8 cellular contexts compared by ENCODE assay signal in the genomic region with DNA sequence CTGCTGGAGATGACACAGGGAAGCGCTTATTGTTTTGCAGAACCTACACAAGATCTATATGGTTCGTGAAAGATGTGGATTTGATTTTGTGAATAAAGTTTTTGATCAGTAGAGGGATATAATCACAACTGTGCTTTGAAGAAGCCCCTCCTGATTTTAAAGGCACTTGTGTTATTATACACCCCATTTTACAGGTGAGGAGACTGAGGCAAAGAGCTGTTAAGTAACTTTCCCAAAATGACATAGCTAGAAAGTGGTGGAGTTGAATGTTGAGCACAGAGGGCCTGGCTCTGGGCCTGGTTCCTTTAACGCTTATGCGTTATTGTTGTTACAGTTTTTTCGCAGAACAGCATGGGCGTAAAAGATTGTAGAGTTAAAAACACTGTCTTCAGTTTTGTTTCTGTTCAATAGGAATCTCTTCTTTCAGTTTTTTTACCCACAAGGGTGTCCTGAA. TPM values are rescaled to one million over a fixed set of nuclear protein-coding genes. Genes with fewer than 3 reads are reported as not detected.
DNase-seq lines count a peak whose midpoint lies in the region; ATAC-seq and TF ChIP-seq lines count a peak whose summit lies in the region.

No MANE protein-coding gene starts in this region.

- POLR2A ChIA-PET in activated CD4-positive, alpha-beta memory T cell treated with anti-CD3 and anti-CD28 coated beads for 36 hours (lab: Charles Lee) = interaction anchor here (0.9 to 1.9 kb wide), 3 partner anchors 18 to 32 kb away, joined by 3 to 6 read pairs (median 3); no protein-coding TSS in a partner anchor

- H3K27me3 Mint-ChIP-seq in activated CD4-positive, alpha-beta memory T cell treated with anti-CD3 and anti-CD28 coated beads for 36 hours = no peaks in the 10 kb centered on the region
- no peaks in the 10 kb centered on the region for H3K27me3 Mint-ChIP-seq in stimulated activated memory B cell treated with anti-CD40 and anti-IgM and Interleukin-4, amounts not matched to agents 10 μg/mL and 1 μg/mL and 100 μg/mL, for 72 hours

- peak overlapping the region; percentile 94 for H3K27ac Mint-ChIP-seq in activated CD4-positive, alpha-beta memory T cell treated with anti-CD3 and anti-CD28 coated beads for 36 hours
- H3K27ac Mint-ChIP-seq in stimulated activated memory B cell treated with anti-CD40 and anti-IgM and Interleukin-4, amounts not matched to agents 10 μg/mL and 1 μg/mL and 100 μg/mL, for 72 hours = peak overlapping the region; percentile 94

- H3K4me1 Mint-ChIP-seq in activated CD4-positive, alpha-beta memory T cell treated with anti-CD3 and anti-CD28 coated beads for 36 hours (ENCODE audit: low read depth) = peaks cover 34% of the 10 kb centered on the region
- peaks cover 26% of the 10 kb centered on the region for H3K4me1 Mint-ChIP-seq in stimulated activated memory B cell treated with anti-CD40 and anti-IgM and Interleukin-4, amounts not matched to agents 10 μg/mL and 1 μg/mL and 100 μg/mL, for 72 hours

- CTCF ChIA-PET in activated CD4-positive, alpha-beta memory T cell treated with anti-CD3 and anti-CD28 coated beads for 36 hours (lab: Charles Lee) = interaction anchor here (1.5 to 2.3 kb wide), 2 partner anchors 29 to 33 kb away, joined by 10 to 12 read pairs; no protein-coding TSS in a partner anchor

- H3K4me3 Mint-ChIP-seq in activated CD4-positive, alpha-beta memory T cell treated with anti-CD3 and anti-CD28 coated beads for 36 hours = peak overlapping the region; percentile 87
- peak overlapping the region; percentile 82 for H3K4me3 Mint-ChIP-seq in stimulated activated memory B cell treated with anti-CD40 and anti-IgM and Interleukin-4, amounts not matched to agents 10 μg/mL and 1 μg/mL and 100 μg/mL, for 72 hours

- ATAC-seq in stimulated activated memory B cell treated with anti-CD40 and anti-IgM and Interleukin-4, amounts not matched to agents 10 μg/mL and 1 μg/mL and 100 μg/mL, for 72 hours = no peak

- DNase-seq in HFF-Myc (ENCODE audit: extremely low read depth, low read depth) = no peak
- DNase-seq in activated CD4-positive, alpha-beta memory T cell treated with anti-CD3 and anti-CD28 coated beads for 36 hours = no peak
- no peak for DNase-seq in SW 1271 (lab: John Stamatoyannopoulos, UW)
- DNase-seq in C1 segment of cervical spinal cord (lab: John Stamatoyannopoulos, UW) = no peak
- no peak for DNase-seq in retina
- DNase-seq in AG08396 (ENCODE audit: low spot score) = no peak

- intact Hi-C loops in activated CD4-positive, alpha-beta memory T cell treated with anti-CD3 and anti-CD28 coated beads for 36 hours (cut with micrococcal nuclease) = no loop called here

- peaks cover 3% of the 10 kb centered on the region for H3K36me3 Mint-ChIP-seq in activated CD4-positive, alpha-beta memory T cell treated with anti-CD3 and anti-CD28 coated beads for 36 hours
- no peaks in the 10 kb centered on the region for H3K36me3 Mint-ChIP-seq in stimulated activated memory B cell treated with anti-CD40 and anti-IgM and Interleukin-4, amounts not matched to agents 10 μg/mL and 1 μg/mL and 100 μg/mL, for 72 hours

- no peaks in the 10 kb centered on the region for H3K9me3 Mint-ChIP-seq in activated CD4-positive, alpha-beta memory T cell treated with anti-CD3 and anti-CD28 coated beads for 36 hours
- H3K9me3 Mint-ChIP-seq in stimulated activated memory B cell treated with anti-CD40 and anti-IgM and Interleukin-4, amounts not matched to agents 10 μg/mL and 1 μg/mL and 100 μg/mL, for 72 hours = no peaks in the 10 kb centered on the region

- TF ChIP-seq CTCF in HFF-Myc (IDR thresholded peaks at IDR 0.05; ENCODE audit: low read depth, low read length, missing control alignments) = no peak

- H3K4me3 ChIP-seq in HFF-Myc (replicated peaks; ENCODE audit: low read depth, low read length) (peak overlapping the region; percentile 84), iPS-11a (ENCODE audit: low read depth, low read length) (peak overlapping the region; percentile 83)

RNA-seq across cellular contexts. Expression of a gene that starts 1.4 kb away (rescaled TPM):
- 10 to 100 TPM; 16.4 to 16.5 TPM for total RNA-seq in activated CD4-positive, alpha-beta memory T cell treated with anti-CD3 and anti-CD28 coated beads for 36 hours
